In the genomic region with DNA sequence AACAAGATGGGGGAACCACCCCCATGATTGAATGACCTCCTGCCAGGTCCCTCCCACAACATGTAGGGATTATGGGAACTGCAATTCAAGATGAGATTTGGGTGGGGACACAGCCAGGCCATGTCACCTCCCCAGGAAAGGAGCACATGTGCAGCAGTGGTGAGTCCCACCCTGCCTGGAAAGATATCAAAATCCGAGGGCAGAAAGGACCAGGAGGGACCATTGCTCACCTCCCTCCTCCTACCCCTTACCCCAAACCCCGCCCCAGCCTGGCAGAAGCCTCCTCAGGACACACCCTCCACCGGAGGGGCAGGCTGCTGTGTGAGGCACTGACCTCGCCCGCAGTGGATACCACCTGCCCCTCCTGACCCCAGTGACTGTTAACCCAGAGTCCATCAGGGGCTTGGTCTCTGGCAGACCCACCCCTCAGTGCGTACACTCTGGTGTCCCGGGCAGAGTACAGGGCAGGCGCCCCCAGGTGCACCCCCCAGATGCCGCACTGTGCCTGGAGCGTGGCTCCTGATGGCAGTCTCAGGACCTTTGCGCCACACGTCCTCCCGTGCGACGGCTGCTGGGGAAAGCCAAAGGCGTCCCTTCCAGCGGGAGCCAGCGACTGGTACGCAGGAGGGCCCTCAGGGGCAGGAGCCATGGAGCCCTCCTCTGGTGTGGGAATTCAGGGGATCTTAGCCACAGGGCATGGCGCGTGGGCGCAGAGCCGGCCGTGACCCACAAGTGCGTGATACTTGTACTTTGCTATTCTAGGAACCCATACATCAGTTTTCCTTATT, we compare ENCODE assay signal across 13 cellular contexts. TPM values are rescaled to one million over a fixed set of nuclear protein-coding genes. Genes with fewer than 3 reads are reported as not detected.
A peak's percentile ranks its signal among the peaks of the same experiment; 100 is the strongest.
DNase-seq lines count a peak whose midpoint lies in the region; ATAC-seq, FAIRE-seq and TF ChIP-seq lines count a peak whose summit lies in the region.
"Had no signal": no experiment of that assay in that cellular context is flagged by ENCODE, and none has a peak within 500 bp of the region (broad histone marks: within the 10 kb centered on the region; RNA-seq: fewer than 3 reads in every experiment).

No MANE protein-coding gene starts in this region.

- H3K27ac Mint-ChIP-seq in activated CD4-positive, alpha-beta T cell treated with anti-CD3 and anti-CD28 coated beads for 36 hours = no peak overlapping the region
- H3K27ac Mint-ChIP-seq in activated CD4-positive, alpha-beta T cell treated with anti-CD3 and anti-CD28 coated beads, Interleukin-2, amount 10 ng/mL, durations not matched to agents 7 days and 5 days = no peak overlapping the region
- H3K27ac Mint-ChIP-seq in glutamatergic neuron (ENCODE audit: unreplicated experiment) = no peak overlapping the region

- H3K9ac ChIP-seq in GM12878 (ENCODE audit: control insufficient read depth, insufficient read depth, low read length) = no peak overlapping the region

- H3K27me3 Mint-ChIP-seq in activated CD4-positive, alpha-beta T cell treated with anti-CD3 and anti-CD28 coated beads for 36 hours = no peaks in the 10 kb centered on the region
- no peaks in the 10 kb centered on the region for H3K27me3 Mint-ChIP-seq in activated CD4-positive, alpha-beta T cell treated with anti-CD3 and anti-CD28 coated beads, Interleukin-2, amount 10 ng/mL, durations not matched to agents 7 days and 5 days
- H3K27me3 Mint-ChIP-seq in glutamatergic neuron (ENCODE audit: unreplicated experiment) = peaks cover 1% of the 10 kb centered on the region

- no peaks in the 10 kb centered on the region for H3K9me3 ChIP-seq in GM12878 (replicated peaks; ENCODE audit: control insufficient read depth, insufficient read depth, low read length)
- no peaks in the 10 kb centered on the region for H3K9me3 ChIP-seq in lower lobe of right lung
- no peaks in the 10 kb centered on the region for H3K9me3 ChIP-seq in tibial nerve
- H3K9me3 ChIP-seq: thoracic aorta had no signal

- intact Hi-C loops in activated CD4-positive, alpha-beta T cell treated with anti-CD3 and anti-CD28 coated beads for 36 hours (cut with DNase I, micrococcal nuclease) = no loop called here
- intact Hi-C loops in GM12878 (cut with micrococcal nuclease; ENCODE audit: unreplicated experiment) = no loop called here
- intact Hi-C loops in lower lobe of right lung (cut with DNase I) = no loop called here

- H3K27me3 ChIP-seq in GM12878 (replicated peaks in 1 of 2; ENCODE audit: control insufficient read depth in 2 of 2, insufficient read depth in 2 of 2, low read length in 1 of 2) = no peaks in the 10 kb centered on the region
- no peaks in the 10 kb centered on the region for H3K27me3 ChIP-seq in lower lobe of right lung (ENCODE audit: low read depth)
- no peaks in the 10 kb centered on the region for H3K27me3 ChIP-seq in tibial nerve

- CTCF ChIA-PET in activated CD4-positive, alpha-beta T cell treated with anti-CD3 and anti-CD28 coated beads for 36 hours (lab: Charles Lee) = no interaction called here
- CTCF ChIA-PET in activated CD4-positive, alpha-beta T cell treated with anti-CD3 and anti-CD28 coated beads, Interleukin-2, amount 10 ng/mL, durations not matched to agents 7 days and 5 days (lab: Charles Lee) = interaction anchor here (0.7 kb wide), 1 partner anchor 10 kb away, joined by 3 read pairs; no protein-coding TSS in a partner anchor
- CTCF ChIA-PET in GM12878 (lab: Yijun Ruan, JAX) = no interaction called here

- H3K4me3 ChIP-seq in GM12878 = no peak overlapping the region
- H3K4me3 ChIP-seq in lower lobe of right lung = no peak overlapping the region
- H3K4me3 ChIP-seq in tibial nerve = no peak overlapping the region
- H3K4me3 ChIP-seq: thoracic aorta had no signal

- in situ Hi-C loops in GM12878 (cut with MboI) (no loop called here), GM13977 (cut with MboI; ENCODE audit: low pct_unique_long_range_greater_than_20kb, low sequenced_read_pairs, unreplicated experiment) (no loop called here)

- RAD21 ChIA-PET in GM12878 (lab: Charles Lee; ENCODE audit: unreplicated experiment) = no interaction called here

- no peaks in the 10 kb centered on the region; the same call in 1 of the 2 replicates for H3K79me2 ChIP-seq in GM12878 (ENCODE audit: control insufficient read depth, insufficient read depth, low read length)

- SMC1A ChIA-PET in GM12878 (lab: Charles Lee; ENCODE audit: uncharacterized antibody, unreplicated experiment) = no interaction called here

- POLR2A ChIA-PET in activated CD4-positive, alpha-beta T cell treated with anti-CD3 and anti-CD28 coated beads for 36 hours (lab: Charles Lee) = interaction anchor here (0.6 kb wide), 1 partner anchor 179 kb away, joined by 3 read pairs; no protein-coding TSS in a partner anchor
- POLR2A ChIA-PET in activated CD4-positive, alpha-beta T cell treated with anti-CD3 and anti-CD28 coated beads, Interleukin-2, amount 10 ng/mL, durations not matched to agents 7 days and 5 days (lab: Charles Lee) = no interaction called here
- POLR2A ChIA-PET in GM12878 (lab: Charles Lee) = interaction anchor here (0.6 kb wide), 2 partner anchors 65 to 78 kb away, joined by 4 to 5 read pairs; no protein-coding TSS in a partner anchor

- no peaks in the 10 kb centered on the region for H3K4me1 ChIP-seq in GM12878 (ENCODE audit: control insufficient read depth, insufficient read depth, low read length)
- H3K4me1 ChIP-seq in lower lobe of right lung = peaks cover 16% of the 10 kb centered on the region
- H3K4me1 ChIP-seq in tibial nerve = peaks cover 0 to 38% (median 14%) of the 10 kb centered on the region in 4 donors

- H3K27ac ChIP-seq in GM12878 (ENCODE audit: control insufficient read depth, insufficient read depth) (no peak overlapping the region), lower lobe of right lung (no peak overlapping the region), tibial nerve (peak overlapping the region in 3 of 4 donors; percentile 41 to 82 (median 64))

- BruUV-seq in GM12878 (replicated peaks; lab: Mats Ljungman, UMichigan) = no TSS peak

- no peak; the same call in none of the 2 replicates for TF ChIP-seq POLR2A in GM12878 (IDR thresholded peaks at IDR 0.05; ENCODE audit: low read depth, low read length)
- no peak for TF ChIP-seq POLR2A in tibial nerve (IDR thresholded peaks at IDR 0.05)

- H3K4me1 Mint-ChIP-seq in activated CD4-positive, alpha-beta T cell treated with anti-CD3 and anti-CD28 coated beads for 36 hours = peaks cover 8% of the 10 kb centered on the region
- peaks cover 16% of the 10 kb centered on the region for H3K4me1 Mint-ChIP-seq in activated CD4-positive, alpha-beta T cell treated with anti-CD3 and anti-CD28 coated beads, Interleukin-2, amount 10 ng/mL, durations not matched to agents 7 days and 5 days
- H3K4me1 Mint-ChIP-seq in glutamatergic neuron (ENCODE audit: low read depth, unreplicated experiment) = peaks cover 5% of the 10 kb centered on the region

- H3K36me3 Mint-ChIP-seq in activated CD4-positive, alpha-beta T cell treated with anti-CD3 and anti-CD28 coated beads for 36 hours (ENCODE audit: low read depth) = peaks cover 21% of the 10 kb centered on the region
- H3K36me3 Mint-ChIP-seq in activated CD4-positive, alpha-beta T cell treated with anti-CD3 and anti-CD28 coated beads, Interleukin-2, amount 10 ng/mL, durations not matched to agents 7 days and 5 days (ENCODE audit: low read depth) = peaks cover 4% of the 10 kb centered on the region
- no peaks in the 10 kb centered on the region for H3K36me3 Mint-ChIP-seq in glutamatergic neuron (ENCODE audit: unreplicated experiment)

- peak; percentile 17 for DNase-seq in activated CD4-positive, alpha-beta T cell treated with anti-CD3 and anti-CD28 coated beads for 36 hours
- DNase-seq in activated CD4-positive, alpha-beta T cell treated with anti-CD3 and anti-CD28 coated beads, Interleukin-2, amount 10 ng/mL, durations not matched to agents 7 days and 5 days = no peak
- DNase-seq in GM12878 (ENCODE audit: low read depth, low spot score) (no peak), lower lobe of right lung (no peak), tibial nerve (ENCODE audit: low spot score in 2 of 2) (no peak), glutamatergic neuron (no peak), GM13977 (ENCODE audit: low spot score) (no peak)
- DNase-seq: activated CD8-positive, alpha-beta memory T cell treated with anti-CD3 and anti-CD28 coated beads, Interleukin-2, amount 50 U/mL, for 48 hours; Karpas-422; NCI-H524 had no signal

- FAIRE-seq in GM12878 (lab: Jason Lieb, UNC) = no peak
- FAIRE-seq: bronchial epithelial cell had no signal

- 93% methylated on average over 24 of the region's 25 CpGs for WGBS in GM12878 (ENCODE audit: insufficient coverage, insufficient replicate concordance, low lambda C conversion rate, missing lambda C conversion rate)
- WGBS in tibial nerve, 2 donors = 27 to 54% methylated on average over 11 to 12 of the region's 25 CpGs

- no peak for TF ChIP-seq CTCF in GM12878 (IDR thresholded peaks at IDR 0.05 in 2 of 3, conservative IDR thresholded peaks at IDR 0.05 in 1 of 3; ENCODE audit: control insufficient read depth in 2 of 3, extremely low read depth in 1 of 3, insufficient read depth in 1 of 3, low read depth in 3 of 3, low read length in 3 of 3)
- no peak for TF ChIP-seq CTCF in lower lobe of right lung (IDR thresholded peaks at IDR 0.05)
- TF ChIP-seq CTCF in tibial nerve (IDR thresholded peaks at IDR 0.05) = no peak
- no peak for TF ChIP-seq CTCF in glutamatergic neuron (IDR thresholded peaks at IDR 0.05; ENCODE audit: partially characterized antibody, unreplicated experiment)
- TF ChIP-seq CTCF in GM13977 (IDR thresholded peaks at IDR 0.05; ENCODE audit: extremely low read depth, insufficient read depth, missing control alignments) = no peak

- H3K9me3 Mint-ChIP-seq in activated CD4-positive, alpha-beta T cell treated with anti-CD3 and anti-CD28 coated beads for 36 hours (ENCODE audit: low read depth) = no peaks in the 10 kb centered on the region
- no peaks in the 10 kb centered on the region for H3K9me3 Mint-ChIP-seq in activated CD4-positive, alpha-beta T cell treated with anti-CD3 and anti-CD28 coated beads, Interleukin-2, amount 10 ng/mL, durations not matched to agents 7 days and 5 days
- peaks cover 6% of the 10 kb centered on the region for H3K9me3 Mint-ChIP-seq in glutamatergic neuron (ENCODE audit: unreplicated experiment)

- no peak overlapping the region for H3K4me2 ChIP-seq in GM12878 (ENCODE audit: control insufficient read depth, insufficient read depth)

- TF ChIP-seq RAD21 in GM12878 (IDR thresholded peaks at IDR 0.05; ENCODE audit: insufficient read depth, low read depth, low read length) = no peak

- peaks cover 10 to 24% of the 10 kb centered on the region in 2 experiments; a peak in 3 of 4 replicates for H3K36me3 ChIP-seq in GM12878 (ENCODE audit: control insufficient read depth in 2 of 2, insufficient read depth in 2 of 2, low read length in 1 of 2)
- H3K36me3 ChIP-seq in lower lobe of right lung = peaks cover 62% of the 10 kb centered on the region
- H3K36me3 ChIP-seq in tibial nerve = peaks cover 0 to 55% (median 4%) of the 10 kb centered on the region in 3 donors

- TF ChIP-seq EP300 in GM12878 (IDR thresholded peaks at IDR 0.05; ENCODE audit: borderline replicate concordance in 1 of 2, control insufficient read depth in 1 of 2, low read depth in 2 of 2, low read length in 2 of 2) (no peak), tibial nerve (IDR thresholded peaks at IDR 0.05) (no peak)

- no peak overlapping the region for H2AFZ ChIP-seq in GM12878 (ENCODE audit: control insufficient read depth, low read depth, low read length)

- no peaks in the 10 kb centered on the region; the same call in 1 of the 2 replicates for H4K20me1 ChIP-seq in GM12878 (ENCODE audit: control insufficient read depth, insufficient read depth)

- no peak overlapping the region for H3K4me3 Mint-ChIP-seq in activated CD4-positive, alpha-beta T cell treated with anti-CD3 and anti-CD28 coated beads for 36 hours
- no peak overlapping the region for H3K4me3 Mint-ChIP-seq in activated CD4-positive, alpha-beta T cell treated with anti-CD3 and anti-CD28 coated beads, Interleukin-2, amount 10 ng/mL, durations not matched to agents 7 days and 5 days
- no peak overlapping the region for H3K4me3 Mint-ChIP-seq in glutamatergic neuron (ENCODE audit: unreplicated experiment)

- peak; percentile 19 for ATAC-seq in activated CD4-positive, alpha-beta T cell treated with anti-CD3 and anti-CD28 coated beads for 36 hours
- ATAC-seq in GM12878 = peak; percentile 50
- ATAC-seq in lower lobe of right lung = peak; percentile 9 to 11
- no peak for ATAC-seq in HG02885 (IDR thresholded peaks at IDR 0.05; ENCODE audit: poor library complexity, unreplicated experiment)

RNA-seq across cellular contexts. Expression of a gene that starts 20.9 kb away (rescaled TPM):
- total RNA-seq in activated CD4-positive, alpha-beta T cell treated with anti-CD3 and anti-CD28 coated beads for 36 hours = 100 to 1,000 TPM in 1 of 2 experiments, 10 to 100 TPM in 1; 96.9 to 117 TPM
- total RNA-seq in activated CD4-positive, alpha-beta T cell treated with anti-CD3 and anti-CD28 coated beads, Interleukin-2, amount 10 ng/mL, durations not matched to agents 7 days and 5 days = 10 to 100 TPM; 74.0 to 81.4 TPM
- total RNA-seq in GM12878 (2013; cell fraction: nucleolus; rRNA removed) = 96.3 and 106 TPM in 2 replicates
- total RNA-seq in GM12878 (2014; rRNA removed) = 45.0 and 59.7 TPM in 2 replicates
- 41.3 and 45.8 TPM in 2 replicates for total RNA-seq in GM12878 (2014; rRNA removed; fragmentation: Illumina TruSeq; extraction: Trizol)
- total RNA-seq in GM12878 (2021) = 107 and 111 TPM in 2 replicates
- polyA plus RNA-seq in GM12878 (2011; ENCODE audit: low read depth) = 45.1 TPM
- polyA plus RNA-seq in GM12878 (2011; rRNA removed) = 103 and 141 TPM in 2 replicates
- polyA plus RNA-seq in GM12878 (2011; cell fraction: cytosol; rRNA removed) = 143 and 158 TPM in 2 replicates
- 133 and 137 TPM in 2 replicates for polyA plus RNA-seq in GM12878 (2011; cell fraction: nucleus; rRNA removed)
- 65.0 and 92.7 TPM in 2 replicates for polyA plus RNA-seq in GM12878 (2012)
- polyA plus RNA-seq in GM12878 (2014; fragmentation: Illumina TruSeq; extraction: Trizol) = 24.3 and 53.1 TPM in 2 replicates
- 10 to 100 TPM in 1 of 2 experiments, 1 to 10 TPM in 1; 3.7 to 11.4 TPM for polyA plus RNA-seq in GM12878 (2014; fragmentation: Nextera tagmentation; extraction: Ambion mirVana)
- polyA plus RNA-seq in GM12878 (2014; rRNA removed) = 66.9 and 83.4 TPM in 2 replicates
- polyA plus RNA-seq in GM12878 (2016; fragmentation: Nextera tagmentation; extraction: Ambion mirVana) = 10 to 100 TPM; 82.1 to 96.8 TPM
- polyA minus RNA-seq in GM12878 (2011; rRNA and poly(A)+ RNA removed) = 159 and 187 TPM in 2 replicates
- polyA minus RNA-seq in GM12878 (2011; cell fraction: cytosol; rRNA and poly(A)+ RNA removed) = 38.8 and 43.0 TPM in 2 replicates
- 19.3 and 36.7 TPM in 2 replicates for polyA minus RNA-seq in GM12878 (2011; cell fraction: nucleus; rRNA and poly(A)+ RNA removed)
- 195 TPM for total RNA-seq in lower lobe of right lung
- total RNA-seq in tibial nerve = 100 to 1,000 TPM; 122 to 156 (median 143) TPM
- 63.8 TPM for total RNA-seq in glutamatergic neuron (ENCODE audit: unreplicated experiment)

RNA-seq across cellular contexts. Expression of a gene that starts 36.3 kb away (rescaled TPM):
- 10 to 100 TPM; 29.9 to 30.9 TPM for total RNA-seq in activated CD4-positive, alpha-beta T cell treated with anti-CD3 and anti-CD28 coated beads for 36 hours
- total RNA-seq in activated CD4-positive, alpha-beta T cell treated with anti-CD3 and anti-CD28 coated beads, Interleukin-2, amount 10 ng/mL, durations not matched to agents 7 days and 5 days = 10 to 100 TPM; 44.4 to 48.7 TPM
- 9.7 and 10.0 TPM in 2 replicates for total RNA-seq in GM12878 (2013; cell fraction: nucleolus; rRNA removed)
- 18.6 and 25.9 TPM in 2 replicates for total RNA-seq in GM12878 (2014; rRNA removed)
- total RNA-seq in GM12878 (2014; rRNA removed; fragmentation: Illumina TruSeq; extraction: Trizol) = 20.4 and 20.6 TPM in 2 replicates
- 38.3 and 39.5 TPM in 2 replicates for total RNA-seq in GM12878 (2021)
- polyA plus RNA-seq in GM12878 (2011; ENCODE audit: low read depth) = 42.8 TPM
- polyA plus RNA-seq in GM12878 (2011; rRNA removed) = 43.3 and 45.6 TPM in 2 replicates
- 75.9 and 87.5 TPM in 2 replicates for polyA plus RNA-seq in GM12878 (2011; cell fraction: cytosol; rRNA removed)
- 33.9 and 42.2 TPM in 2 replicates for polyA plus RNA-seq in GM12878 (2011; cell fraction: nucleus; rRNA removed)
- polyA plus RNA-seq in GM12878 (2012) = 56.7 and 57.9 TPM in 2 replicates
- 30.1 and 53.5 TPM in 2 replicates for polyA plus RNA-seq in GM12878 (2014; fragmentation: Illumina TruSeq; extraction: Trizol)
- polyA plus RNA-seq in GM12878 (2014; fragmentation: Nextera tagmentation; extraction: Ambion mirVana) = 10 to 100 TPM; 12.5 to 20.2 TPM
- polyA plus RNA-seq in GM12878 (2014; rRNA removed) = 51.8 and 68.2 TPM in 2 replicates
- 10 to 100 TPM; 82.3 to 82.7 TPM for polyA plus RNA-seq in GM12878 (2016; fragmentation: Nextera tagmentation; extraction: Ambion mirVana)
- polyA minus RNA-seq in GM12878 (2011; rRNA and poly(A)+ RNA removed) = 31.5 and 36.7 TPM in 2 replicates
- polyA minus RNA-seq in GM12878 (2011; cell fraction: cytosol; rRNA and poly(A)+ RNA removed) = 7.4 and 11.2 TPM in 2 replicates
- polyA minus RNA-seq in GM12878 (2011; cell fraction: nucleus; rRNA and poly(A)+ RNA removed) = 9.4 and 9.8 TPM in 2 replicates
- total RNA-seq in lower lobe of right lung = 154 TPM
- total RNA-seq in tibial nerve = 10 to 100 TPM; 11.4 to 16.7 (median 13.3) TPM
- 32.7 TPM for total RNA-seq in glutamatergic neuron (ENCODE audit: unreplicated experiment)

RNA-seq across cellular contexts. Expression of a gene that starts 49.5 kb away (rescaled TPM):
- 10 to 100 TPM; 51.7 to 53.4 TPM for total RNA-seq in activated CD4-positive, alpha-beta T cell treated with anti-CD3 and anti-CD28 coated beads for 36 hours
- 10 to 100 TPM; 25.3 to 28.5 TPM for total RNA-seq in activated CD4-positive, alpha-beta T cell treated with anti-CD3 and anti-CD28 coated beads, Interleukin-2, amount 10 ng/mL, durations not matched to agents 7 days and 5 days
- 118 and 141 TPM in 2 replicates for total RNA-seq in GM12878 (2013; cell fraction: nucleolus; rRNA removed)
- 32.5 and 40.9 TPM in 2 replicates for total RNA-seq in GM12878 (2014; rRNA removed)
- 22.3 and 23.8 TPM in 2 replicates for total RNA-seq in GM12878 (2014; rRNA removed; fragmentation: Illumina TruSeq; extraction: Trizol)
- total RNA-seq in GM12878 (2021) = 58.7 and 65.3 TPM in 2 replicates
- 12.8 TPM for polyA plus RNA-seq in GM12878 (2011; ENCODE audit: low read depth)
- polyA plus RNA-seq in GM12878 (2011; rRNA removed) = 21.8 and 26.0 TPM in 2 replicates
- 24.5 and 28.0 TPM in 2 replicates for polyA plus RNA-seq in GM12878 (2011; cell fraction: cytosol; rRNA removed)
- 94.1 and 106 TPM in 2 replicates for polyA plus RNA-seq in GM12878 (2011; cell fraction: nucleus; rRNA removed)
- 24.5 and 28.7 TPM in 2 replicates for polyA plus RNA-seq in GM12878 (2012)
- 27.4 and 48.9 TPM in 2 replicates for polyA plus RNA-seq in GM12878 (2014; fragmentation: Illumina TruSeq; extraction: Trizol)
- polyA plus RNA-seq in GM12878 (2014; fragmentation: Nextera tagmentation; extraction: Ambion mirVana) = 1 to 10 TPM in 1 of 2 experiments, under 1 TPM in 1; 0.34 to 4.3 TPM
- 29.3 and 33.8 TPM in 2 replicates for polyA plus RNA-seq in GM12878 (2014; rRNA removed)
- polyA plus RNA-seq in GM12878 (2016; fragmentation: Nextera tagmentation; extraction: Ambion mirVana) = 10 to 100 TPM; 56.1 to 70.8 TPM
- polyA minus RNA-seq in GM12878 (2011; rRNA and poly(A)+ RNA removed) = 18.4 and 26.8 TPM in 2 replicates
- polyA minus RNA-seq in GM12878 (2011; cell fraction: cytosol; rRNA and poly(A)+ RNA removed) = 8.8 and 11.2 TPM in 2 replicates
- 38.6 and 59.0 TPM in 2 replicates for polyA minus RNA-seq in GM12878 (2011; cell fraction: nucleus; rRNA and poly(A)+ RNA removed)
- total RNA-seq in lower lobe of right lung = 13.6 TPM
- 10 to 100 TPM; 15.5 to 29.4 (median 19.0) TPM for total RNA-seq in tibial nerve
- total RNA-seq in glutamatergic neuron (ENCODE audit: unreplicated experiment) = 26.2 TPM

Comparison
In these comparisons a context has a peak if more than half of its experiments do, and no peak if none do; other contexts are left out.
1. H3K27ac ChIP-seq: peak in tibial nerve (3 of 4); none in GM12878 (single experiment) and lower lobe of right lung (single experiment).